Comparison of ENCODE assay signal across 13 cellular contexts in genomic region chr6:108174371-108175175, GRCh38. TPM values are rescaled to one million over a fixed set of nuclear protein-coding genes. Genes with fewer than 3 reads are reported as not detected.
DNase-seq lines count a peak whose midpoint lies in the region; ATAC-seq, FAIRE-seq and TF ChIP-seq lines count a peak whose summit lies in the region.
"Had no signal": no experiment of that assay in that cellular context is flagged by ENCODE, and none has a peak within 500 bp of the region (broad histone marks: within the 10 kb centered on the region; RNA-seq: fewer than 3 reads in every experiment).

No MANE protein-coding gene starts in this region.

- no peak for TF ChIP-seq RAD21 in Ishikawa (IDR thresholded peaks at IDR 0.05; ENCODE audit: low read depth)

- H3K27me3 ChIP-seq in CD8-positive, alpha-beta T cell (ENCODE audit: insufficient read depth, low read length): peaks cover 52% of the 10 kb centered on the region
- peaks cover 61% of the 10 kb centered on the region for H3K27me3 ChIP-seq in bronchial epithelial cell (ENCODE audit: control insufficient read depth, insufficient read depth, low read length)
- H3K27me3 ChIP-seq: SJSA1 had no signal

- CTCF ChIA-PET in CD8-positive, alpha-beta T cell (lab: Charles Lee): no interaction called here

- no peak for TF ChIP-seq EP300 in Ishikawa (IDR thresholded peaks at IDR 0.05; ENCODE audit: borderline replicate concordance)

- peaks cover 76% of the 10 kb centered on the region for H3K27me3 Mint-ChIP-seq in CD8-positive, alpha-beta T cell (ENCODE audit: low read depth)
- H3K27me3 Mint-ChIP-seq in memory B cell: peaks cover 37% of the 10 kb centered on the region

- DNase-seq in CD8-positive, alpha-beta T cell: peak in 3 of 7 experiments; percentile 30 to 41 (median 30)
- DNase-seq in bronchial epithelial cell (ENCODE audit: low read depth) (peak; percentile 29), memory B cell (ENCODE audit: low spot score in 2 of 2) (peak in 1 of 2 donors; percentile 39), RCC 7860 (ENCODE audit: low spot score) (no peak), SK-N-DZ (ENCODE audit: low spot score) (no peak), DMS79 (lab: John Stamatoyannopoulos, UW) (no peak)
- DNase-seq: NCI-H1417 treated with DMSO at 0.1 percent for 48 hours had no signal

- no peaks in the 10 kb centered on the region for H3K9me3 Mint-ChIP-seq in CD8-positive, alpha-beta T cell
- no peaks in the 10 kb centered on the region for H3K9me3 Mint-ChIP-seq in memory B cell
- H3K9me3 Mint-ChIP-seq: activated naive CD4-positive, alpha-beta T cell treated with anti-CD3 and anti-CD28 coated beads, Interleukin-2, amount 50 U/mL, for 72 hours had no signal

- peaks cover 30% of the 10 kb centered on the region for H3K4me1 Mint-ChIP-seq in CD8-positive, alpha-beta T cell (ENCODE audit: low read depth)
- peaks cover 12% of the 10 kb centered on the region for H3K4me1 Mint-ChIP-seq in memory B cell

- H3K36me3 Mint-ChIP-seq in CD8-positive, alpha-beta T cell: no peaks in the 10 kb centered on the region
- no peaks in the 10 kb centered on the region for H3K36me3 Mint-ChIP-seq in memory B cell

- no peak overlapping the region for H3K27ac Mint-ChIP-seq in CD8-positive, alpha-beta T cell
- H3K27ac Mint-ChIP-seq in memory B cell: no peak overlapping the region
- H3K27ac Mint-ChIP-seq: activated naive CD4-positive, alpha-beta T cell treated with anti-CD3 and anti-CD28 coated beads, Interleukin-2, amount 50 U/mL, for 72 hours had no signal

- ATAC-seq in CD8-positive, alpha-beta T cell: peak; percentile 65
- ATAC-seq in memory B cell (ENCODE audit: low read depth) (peak; percentile 53), HG02571 (IDR thresholded peaks at IDR 0.05; ENCODE audit: unreplicated experiment) (no peak)

- no peak overlapping the region for H3K4me3 Mint-ChIP-seq in CD8-positive, alpha-beta T cell
- H3K4me3 Mint-ChIP-seq in memory B cell: no peak overlapping the region

- POLR2A ChIA-PET in CD8-positive, alpha-beta T cell (lab: Charles Lee): no interaction called here

- intact Hi-C loops in CD8-positive, alpha-beta T cell (cut with DNase I, micrococcal nuclease): no loop called here

- no peak overlapping the region for H3K4me3 ChIP-seq in CD8-positive, alpha-beta T cell (ENCODE audit: low read depth, low read length)
- no peak overlapping the region for H3K4me3 ChIP-seq in bronchial epithelial cell (ENCODE audit: low read depth, low read length)
- H3K4me3 ChIP-seq: SJSA1 had no signal

- no peak for TF ChIP-seq CTCF in CD8-positive, alpha-beta T cell (IDR thresholded peaks at IDR 0.05)
- no peak for TF ChIP-seq CTCF in bronchial epithelial cell (IDR thresholded peaks at IDR 0.05; ENCODE audit: insufficient read depth, low read length, severe bottlenecking)

- no peak overlapping the region for H3K27ac ChIP-seq in CD8-positive, alpha-beta T cell (ENCODE audit: low read depth, low read length)
- H3K27ac ChIP-seq: SJSA1 had no signal

- no peaks in the 10 kb centered on the region for H3K36me3 ChIP-seq in CD8-positive, alpha-beta T cell (ENCODE audit: insufficient read depth, low read length)
- no peaks in the 10 kb centered on the region for H3K36me3 ChIP-seq in bronchial epithelial cell (ENCODE audit: control insufficient read depth, insufficient read depth, low read length)
- H3K36me3 ChIP-seq: SJSA1 had no signal

- no peak for FAIRE-seq in bronchial epithelial cell (lab: Jason Lieb, UNC)
- no peak for FAIRE-seq in RCC 7860 (lab: Jason Lieb, UNC)

- H3K4me1 ChIP-seq in CD8-positive, alpha-beta T cell (ENCODE audit: insufficient read depth, low read length): peaks cover 11% of the 10 kb centered on the region
- H3K4me1 ChIP-seq: SJSA1 had no signal

- no peaks in the 10 kb centered on the region for H3K9me3 ChIP-seq in CD8-positive, alpha-beta T cell (ENCODE audit: low read length)
- H3K9me3 ChIP-seq: SJSA1 had no signal

TF ChIP-seq in Ishikawa, 13 proteins besides CTCF, POLR2A, EP300 and RAD21:
- TF ChIP-seq REST (IDR thresholded peaks at IDR 0.05; ENCODE audit: low read depth) (peak; percentile 70), TEAD4 (IDR thresholded peaks at IDR 0.05) (no peak)

RNA-seq across cellular contexts. Expression of gene NR2E1, which starts 8.8 kb away (rescaled TPM):
- total RNA-seq in CD8-positive, alpha-beta T cell: not detected
- total RNA-seq in bronchial epithelial cell: not detected in 2 replicates
- polyA plus RNA-seq in SK-N-DZ (2014; cell fraction: cytosol; rRNA removed): not detected in 2 replicates
- polyA plus RNA-seq in SK-N-DZ (2014; cell fraction: nucleus; rRNA removed): not detected in 2 replicates
- total RNA-seq: activated naive CD4-positive, alpha-beta T cell treated with anti-CD3 and anti-CD28 coated beads, Interleukin-2, amount 50 U/mL, for 72 hours; glomerular endothelial cell; pulmonary artery endothelial cell had no signal
